Comparison of ENCODE assay signal across 8 cellular contexts in the genomic region with DNA sequence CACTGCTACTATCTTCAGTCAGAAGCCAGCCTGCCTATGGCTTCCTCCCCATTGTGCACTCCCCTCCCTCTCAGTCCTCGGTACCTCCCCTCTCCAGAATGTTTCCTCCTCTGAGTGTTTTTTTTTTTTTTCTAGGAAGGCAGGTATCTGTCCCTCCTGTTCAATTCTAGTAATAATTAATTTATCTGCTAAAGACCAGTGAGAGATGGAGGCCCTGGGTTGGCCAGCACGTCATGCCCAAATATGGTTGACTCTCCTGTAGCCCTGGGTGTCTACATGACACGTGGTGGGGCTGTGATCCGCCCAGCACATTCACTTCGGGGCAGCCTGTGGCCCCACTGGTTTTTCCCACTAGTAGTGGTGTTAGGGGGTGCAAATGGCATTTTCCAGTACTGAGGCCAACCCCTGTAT. TPM values are rescaled to one million over a fixed set of nuclear protein-coding genes. Genes with fewer than 3 reads are reported as not detected.
A peak's percentile ranks its signal among the peaks of the same experiment; 100 is the strongest.
DNase-seq lines count a peak whose midpoint lies in the region; ATAC-seq and TF ChIP-seq lines count a peak whose summit lies in the region.

No MANE protein-coding gene starts in this region.

- H3K27ac Mint-ChIP-seq in mesothelial cell of epicardium = peak overlapping the region; percentile 95

- ATAC-seq in GM19463 (IDR thresholded peaks at IDR 0.05; ENCODE audit: unreplicated experiment) (peak; percentile 26), GM21528 (IDR thresholded peaks at IDR 0.05; ENCODE audit: low FRiP score, unreplicated experiment) (no peak)

- no peaks in the 10 kb centered on the region for H3K36me3 Mint-ChIP-seq in mesothelial cell of epicardium

- H3K9me3 Mint-ChIP-seq in mesothelial cell of epicardium = no peaks in the 10 kb centered on the region

- H3K27me3 Mint-ChIP-seq in mesothelial cell of epicardium (ENCODE audit: low read depth) = no peaks in the 10 kb centered on the region

- H3K4me3 Mint-ChIP-seq in mesothelial cell of epicardium = peak overlapping the region; percentile 62

- TF ChIP-seq CTCF in mesothelial cell of epicardium (IDR thresholded peaks at IDR 0.05; ENCODE audit: unreplicated experiment) = no peak

- peak; percentile 65 for DNase-seq in AG08396 (ENCODE audit: low spot score)
- peak; percentile 79 for DNase-seq in activated effector memory CD4-positive, alpha-beta T cell treated with anti-CD3 and anti-CD28 coated beads, Interleukin-2, amount 50 U/mL, for 16 hours
- DNase-seq in mesothelial cell of epicardium (ENCODE audit: low spot score in 2 of 2, unreplicated experiment in 2 of 2) = no peak
- DNase-seq in posterior cingulate gyrus = no peak
- DNase-seq in activated gamma-delta T cell treated with Interleukin-2 at 50 U/mL for 16 hours = no peak
- no peak for DNase-seq in NCI-H1417 treated with DMSO at 0.1 percent for 48 hours (lab: John Stamatoyannopoulos, UW)

- peaks cover 28% of the 10 kb centered on the region for H3K4me1 Mint-ChIP-seq in mesothelial cell of epicardium

- intact Hi-C loops in posterior cingulate gyrus (cut with DNase I) = no loop called here

RNA-seq across cellular contexts. Expression of gene FLNA, which starts 1.8 kb away (rescaled TPM):
- 1,336 to 1,412 TPM (median 1,356 TPM) in 3 replicates for total RNA-seq in mesothelial cell of epicardium

RNA-seq across cellular contexts. Expression of gene EMD, which starts 6.5 kb away (rescaled TPM):
- total RNA-seq in mesothelial cell of epicardium = 71.4 to 76.3 TPM (median 71.9 TPM) in 3 replicates

RNA-seq across cellular contexts. Expression of gene RPL10, which starts 25.6 kb away (rescaled TPM):
- total RNA-seq in mesothelial cell of epicardium = 2,969 to 3,108 TPM (median 3,066 TPM) in 3 replicates

RNA-seq across cellular contexts. Expression of gene DNASE1L1, which starts 36.4 kb away (rescaled TPM):
- 18.5 to 19.4 TPM (median 18.6 TPM) in 3 replicates for total RNA-seq in mesothelial cell of epicardium

RNA-seq across cellular contexts. Expression of gene TAFAZZIN, which starts 38.7 kb away (rescaled TPM):
- 36.7 to 40.8 TPM (median 40.3 TPM) in 3 replicates for total RNA-seq in mesothelial cell of epicardium

Comparison
In these comparisons a context has a peak if more than half of its experiments do, and no peak if none do; other contexts are left out.
1. DNase-seq: peak in AG08396 (single experiment) and activated effector memory CD4-positive, alpha-beta T cell treated with anti-CD3 and anti-CD28 coated beads, Interleukin-2, amount 50 U/mL, for 16 hours (single experiment); none in mesothelial cell of epicardium (0 of 2), posterior cingulate gyrus (0 of 10), activated gamma-delta T cell treated with Interleukin-2 at 50 U/mL for 16 hours (single experiment) and NCI-H1417 treated with DMSO at 0.1 percent for 48 hours (single experiment).